Comparison of ENCODE assay signal across 19 cellular contexts in genomic region chr7:43653466-43653865, GRCh38.
A peak's percentile ranks its signal among the peaks of the same experiment; 100 is the strongest.
DNase-seq lines count a peak whose midpoint lies in the region; ATAC-seq and TF ChIP-seq lines count a peak whose summit lies in the region.
"Had no signal": no experiment of that assay in that cellular context is flagged by ENCODE, and none has a peak within 500 bp of the region (broad histone marks: within the 10 kb centered on the region; RNA-seq: fewer than 3 reads in every experiment).

No MANE protein-coding gene starts in this region.

- no peaks in the 10 kb centered on the region for H3K27me3 Mint-ChIP-seq in activated CD8-positive, alpha-beta T cell treated with anti-CD3 and anti-CD28 coated beads for 36 hours
- no peaks in the 10 kb centered on the region for H3K27me3 Mint-ChIP-seq in activated CD8-positive, alpha-beta T cell treated with anti-CD3 and anti-CD28 coated beads, Interleukin-2, amount 10 ng/mL, durations not matched to agents 7 days and 5 days (ENCODE audit: low read depth)
- H3K27me3 Mint-ChIP-seq in IgD-negative memory B cell (no peaks in the 10 kb centered on the region), natural killer cell (ENCODE audit: low read depth in 2 of 2) (no peaks in the 10 kb centered on the region), type B pancreatic cell (no peaks in the 10 kb centered on the region)
- H3K27me3 Mint-ChIP-seq in activated T-helper 1 cell treated with anti-CD3 and anti-CD28 coated beads, Interleukin-12 subunit alpha, Interleukin-12 subunit beta, Interleukin-2, Interleukin-4 antibody, amounts not matched to agents 30 ng/mL and 10 ng/mL and 1 ng/mL, durations not matched to agents 14 hours and 24 hours and 36 hours (ENCODE audit: insufficient read depth), result no peaks in the 10 kb centered on the region
- H3K27me3 Mint-ChIP-seq: stimulated activated naive CD8-positive, alpha-beta T cell treated with anti-CD3 and anti-CD28 coated beads, Interleukin-15, amount 100 ng/mL, for 72 hours had no signal

- no peak overlapping the region for H3K4me3 Mint-ChIP-seq in activated CD8-positive, alpha-beta T cell treated with anti-CD3 and anti-CD28 coated beads for 36 hours
- H3K4me3 Mint-ChIP-seq in activated CD8-positive, alpha-beta T cell treated with anti-CD3 and anti-CD28 coated beads, Interleukin-2, amount 10 ng/mL, durations not matched to agents 7 days and 5 days, result no peak overlapping the region
- H3K4me3 Mint-ChIP-seq in IgD-negative memory B cell, result peak overlapping the region in 3 of 4 donors; percentile 34 to 76 (median 67)
- H3K4me3 Mint-ChIP-seq in activated T-helper 1 cell treated with anti-CD3 and anti-CD28 coated beads, Interleukin-12 subunit alpha, Interleukin-12 subunit beta, Interleukin-2, Interleukin-4 antibody, amounts not matched to agents 30 ng/mL and 10 ng/mL and 1 ng/mL, durations not matched to agents 14 hours and 24 hours and 36 hours, result no peak overlapping the region
- no peak overlapping the region for H3K4me3 Mint-ChIP-seq in natural killer cell
- H3K4me3 Mint-ChIP-seq in type B pancreatic cell, result no peak overlapping the region
- H3K4me3 Mint-ChIP-seq: mesothelial cell of epicardium had no signal

- no peaks in the 10 kb centered on the region for H3K36me3 ChIP-seq in uterus
- H3K36me3 ChIP-seq: upper lobe of left lung had no signal

- no peak overlapping the region for H3K27ac ChIP-seq in uterus
- H3K27ac ChIP-seq: upper lobe of left lung, VCaP had no signal

- CTCF ChIA-PET in activated CD8-positive, alpha-beta T cell treated with anti-CD3 and anti-CD28 coated beads for 36 hours (lab: Charles Lee), result interaction anchor here (1.3 to 11.5 kb wide), 2 partner anchors 46 to 69 kb away, joined by 5 to 173 read pairs; partner anchors contain the start of gene STK17A
- CTCF ChIA-PET in activated CD8-positive, alpha-beta T cell treated with anti-CD3 and anti-CD28 coated beads, Interleukin-2, amount 10 ng/mL, durations not matched to agents 7 days and 5 days (lab: Charles Lee), result interaction anchor here (1.2 to 1.6 kb wide), 4 partner anchors 44 to 71 kb away, joined by 3 to 7 read pairs (median 4); partner anchors contain the start of gene STK17A

- no peak for ATAC-seq in activated CD8-positive, alpha-beta T cell treated with anti-CD3 and anti-CD28 coated beads for 36 hours
- ATAC-seq in activated CD8-positive, alpha-beta T cell treated with anti-CD3 and anti-CD28 coated beads, Interleukin-2, amount 10 ng/mL, durations not matched to agents 7 days and 5 days, result no peak
- no peak for ATAC-seq in natural killer cell
- ATAC-seq: right cardiac atrium; stimulated activated naive CD8-positive, alpha-beta T cell treated with anti-CD3 and anti-CD28 coated beads, Interleukin-15, amount 100 ng/mL, for 72 hours had no signal

- no peak for TF ChIP-seq POLR2A in uterus (IDR thresholded peaks at IDR 0.05)

- peaks cover 2% of the 10 kb centered on the region for H3K9me3 Mint-ChIP-seq in activated CD8-positive, alpha-beta T cell treated with anti-CD3 and anti-CD28 coated beads for 36 hours
- no peaks in the 10 kb centered on the region for H3K9me3 Mint-ChIP-seq in activated CD8-positive, alpha-beta T cell treated with anti-CD3 and anti-CD28 coated beads, Interleukin-2, amount 10 ng/mL, durations not matched to agents 7 days and 5 days (ENCODE audit: insufficient read depth)
- H3K9me3 Mint-ChIP-seq in IgD-negative memory B cell (peaks cover 0 to 5% (median 2%) of the 10 kb centered on the region in 3 donors), natural killer cell (no peaks in the 10 kb centered on the region), type B pancreatic cell (no peaks in the 10 kb centered on the region)
- no peaks in the 10 kb centered on the region for H3K9me3 Mint-ChIP-seq in activated T-helper 1 cell treated with anti-CD3 and anti-CD28 coated beads, Interleukin-12 subunit alpha, Interleukin-12 subunit beta, Interleukin-2, Interleukin-4 antibody, amounts not matched to agents 30 ng/mL and 10 ng/mL and 1 ng/mL, durations not matched to agents 14 hours and 24 hours and 36 hours
- H3K9me3 Mint-ChIP-seq: mesothelial cell of epicardium; stimulated activated naive CD8-positive, alpha-beta T cell treated with anti-CD3 and anti-CD28 coated beads, Interleukin-15, amount 100 ng/mL, for 72 hours had no signal

- DNase-seq in activated CD8-positive, alpha-beta T cell treated with anti-CD3 and anti-CD28 coated beads for 36 hours, result no peak
- no peak for DNase-seq in activated CD8-positive, alpha-beta T cell treated with anti-CD3 and anti-CD28 coated beads, Interleukin-2, amount 10 ng/mL, durations not matched to agents 7 days and 5 days
- no peak for DNase-seq in activated T-helper 1 cell treated with anti-CD3 and anti-CD28 coated beads, Interleukin-12 subunit alpha, Interleukin-12 subunit beta, Interleukin-2, Interleukin-4 antibody, amounts not matched to agents 30 ng/mL and 10 ng/mL and 1 ng/mL, durations not matched to agents 14 hours and 24 hours and 36 hours (ENCODE audit: low spot score)
- DNase-seq in natural killer cell, result no peak
- DNase-seq in type B pancreatic cell (ENCODE audit: extremely low spot score, unreplicated experiment), result no peak
- no peak for DNase-seq in uterus
- DNase-seq in SK-N-DZ (ENCODE audit: low spot score), result no peak
- DNase-seq: ACHN; caudate nucleus; DND-41; esophagus squamous epithelium; NCI-H1694 treated with DMSO at 0.1 percent for 48 hours; occipital lobe; right cardiac atrium; stimulated activated naive CD8-positive, alpha-beta T cell treated with anti-CD3 and anti-CD28 coated beads, Interleukin-15, amount 100 ng/mL, for 72 hours had no signal

- no peak for TF ChIP-seq CTCF in activated CD8-positive, alpha-beta T cell treated with anti-CD3 and anti-CD28 coated beads for 36 hours (IDR thresholded peaks at IDR 0.05)
- TF ChIP-seq CTCF in natural killer cell (IDR thresholded peaks at IDR 0.05), result no peak
- no peak for TF ChIP-seq CTCF in type B pancreatic cell (conservative IDR thresholded peaks at IDR 0.05)
- no peak for TF ChIP-seq CTCF in uterus (IDR thresholded peaks at IDR 0.05)

- H3K9me3 ChIP-seq in uterus, result no peaks in the 10 kb centered on the region
- H3K9me3 ChIP-seq: esophagus squamous epithelium, upper lobe of left lung had no signal

- peaks cover 73% of the 10 kb centered on the region for H3K4me1 Mint-ChIP-seq in activated CD8-positive, alpha-beta T cell treated with anti-CD3 and anti-CD28 coated beads for 36 hours (ENCODE audit: low read depth)
- peaks cover 75% of the 10 kb centered on the region for H3K4me1 Mint-ChIP-seq in activated CD8-positive, alpha-beta T cell treated with anti-CD3 and anti-CD28 coated beads, Interleukin-2, amount 10 ng/mL, durations not matched to agents 7 days and 5 days (ENCODE audit: low read depth)
- peaks cover 42 to 54% (median 46%) of the 10 kb centered on the region in 3 donors for H3K4me1 Mint-ChIP-seq in IgD-negative memory B cell
- H3K4me1 Mint-ChIP-seq in activated T-helper 1 cell treated with anti-CD3 and anti-CD28 coated beads, Interleukin-12 subunit alpha, Interleukin-12 subunit beta, Interleukin-2, Interleukin-4 antibody, amounts not matched to agents 30 ng/mL and 10 ng/mL and 1 ng/mL, durations not matched to agents 14 hours and 24 hours and 36 hours (ENCODE audit: low read depth), result peaks cover 69% of the 10 kb centered on the region
- H3K4me1 Mint-ChIP-seq in natural killer cell, result peaks cover 53 to 68% of the 10 kb centered on the region in 2 donors
- peaks cover 15% of the 10 kb centered on the region for H3K4me1 Mint-ChIP-seq in type B pancreatic cell (ENCODE audit: unreplicated experiment)

- intact Hi-C loops in activated CD8-positive, alpha-beta T cell treated with anti-CD3 and anti-CD28 coated beads for 36 hours (cut with micrococcal nuclease), result no loop called here
- intact Hi-C loops in activated T-helper 1 cell treated with anti-CD3 and anti-CD28 coated beads, Interleukin-12 subunit alpha, Interleukin-12 subunit beta, Interleukin-2, Interleukin-4 antibody, amounts not matched to agents 30 ng/mL and 10 ng/mL and 1 ng/mL, durations not matched to agents 14 hours and 24 hours and 36 hours (cut with micrococcal nuclease), result no loop called here
- intact Hi-C loops in natural killer cell (cut with micrococcal nuclease), result no loop called here
- intact Hi-C loops in uterus (cut with DNase I; ENCODE audit: low total_unique reads), result no loop called here

- H3K36me3 Mint-ChIP-seq in activated CD8-positive, alpha-beta T cell treated with anti-CD3 and anti-CD28 coated beads for 36 hours (ENCODE audit: low read depth), result peaks cover 51% of the 10 kb centered on the region
- peaks cover 43% of the 10 kb centered on the region for H3K36me3 Mint-ChIP-seq in activated CD8-positive, alpha-beta T cell treated with anti-CD3 and anti-CD28 coated beads, Interleukin-2, amount 10 ng/mL, durations not matched to agents 7 days and 5 days (ENCODE audit: low read depth)
- H3K36me3 Mint-ChIP-seq in IgD-negative memory B cell (peaks cover 8% of the 10 kb centered on the region), natural killer cell (peaks cover 7% of the 10 kb centered on the region), type B pancreatic cell (peaks cover 32% of the 10 kb centered on the region)
- H3K36me3 Mint-ChIP-seq in activated T-helper 1 cell treated with anti-CD3 and anti-CD28 coated beads, Interleukin-12 subunit alpha, Interleukin-12 subunit beta, Interleukin-2, Interleukin-4 antibody, amounts not matched to agents 30 ng/mL and 10 ng/mL and 1 ng/mL, durations not matched to agents 14 hours and 24 hours and 36 hours (ENCODE audit: low read depth), result peaks cover 30% of the 10 kb centered on the region

- H3K27me3 ChIP-seq in uterus, result no peaks in the 10 kb centered on the region
- H3K27me3 ChIP-seq: esophagus squamous epithelium, upper lobe of left lung had no signal

- peaks cover 16 to 17% of the 10 kb centered on the region in 2 donors for H3K4me1 ChIP-seq in uterus

- no peak overlapping the region for H3K4me3 ChIP-seq in uterus
- H3K4me3 ChIP-seq: esophagus squamous epithelium, upper lobe of left lung had no signal

- peak overlapping the region; percentile 89 for H3K27ac Mint-ChIP-seq in activated CD8-positive, alpha-beta T cell treated with anti-CD3 and anti-CD28 coated beads for 36 hours
- no peak overlapping the region for H3K27ac Mint-ChIP-seq in activated CD8-positive, alpha-beta T cell treated with anti-CD3 and anti-CD28 coated beads, Interleukin-2, amount 10 ng/mL, durations not matched to agents 7 days and 5 days
- H3K27ac Mint-ChIP-seq in IgD-negative memory B cell, result peak overlapping the region in 1 of 3 donors; percentile 67
- peak overlapping the region; percentile 82 for H3K27ac Mint-ChIP-seq in activated T-helper 1 cell treated with anti-CD3 and anti-CD28 coated beads, Interleukin-12 subunit alpha, Interleukin-12 subunit beta, Interleukin-2, Interleukin-4 antibody, amounts not matched to agents 30 ng/mL and 10 ng/mL and 1 ng/mL, durations not matched to agents 14 hours and 24 hours and 36 hours
- H3K27ac Mint-ChIP-seq in natural killer cell, result peak overlapping the region; percentile 1 to 99
- no peak overlapping the region for H3K27ac Mint-ChIP-seq in type B pancreatic cell
- H3K27ac Mint-ChIP-seq: mesothelial cell of epicardium had no signal

- POLR2A ChIA-PET in activated CD8-positive, alpha-beta T cell treated with anti-CD3 and anti-CD28 coated beads for 36 hours (lab: Charles Lee), result interaction anchor here (0.7 to 1.3 kb wide), 3 partner anchors 8 to 1195 kb away, joined by 3 to 8 read pairs (median 3); partner anchors contain the start of genes H2AZ2 and STK17A
- POLR2A ChIA-PET in activated CD8-positive, alpha-beta T cell treated with anti-CD3 and anti-CD28 coated beads, Interleukin-2, amount 10 ng/mL, durations not matched to agents 7 days and 5 days (lab: Charles Lee), result interaction anchor here (0.9 kb wide), 2 partner anchors 14 to 71 kb away, joined by 3 to 4 read pairs; partner anchors contain the start of gene STK17A

Comparison
In these comparisons a context has a peak if more than half of its experiments do, and no peak if none do; other contexts are left out.
1. H3K27ac Mint-ChIP-seq: peak in activated CD8-positive, alpha-beta T cell treated with anti-CD3 and anti-CD28 coated beads for 36 hours (single experiment), activated T-helper 1 cell treated with anti-CD3 and anti-CD28 coated beads, Interleukin-12 subunit alpha, Interleukin-12 subunit beta, Interleukin-2, Interleukin-4 antibody, amounts not matched to agents 30 ng/mL and 10 ng/mL and 1 ng/mL, durations not matched to agents 14 hours and 24 hours and 36 hours (single experiment) and natural killer cell (2 of 2); none in activated CD8-positive, alpha-beta T cell treated with anti-CD3 and anti-CD28 coated beads, Interleukin-2, amount 10 ng/mL, durations not matched to agents 7 days and 5 days (single experiment) and type B pancreatic cell (single experiment).
2. H3K4me3 Mint-ChIP-seq: peak in IgD-negative memory B cell (3 of 4); none in activated CD8-positive, alpha-beta T cell treated with anti-CD3 and anti-CD28 coated beads for 36 hours (single experiment), activated CD8-positive, alpha-beta T cell treated with anti-CD3 and anti-CD28 coated beads, Interleukin-2, amount 10 ng/mL, durations not matched to agents 7 days and 5 days (single experiment), activated T-helper 1 cell treated with anti-CD3 and anti-CD28 coated beads, Interleukin-12 subunit alpha, Interleukin-12 subunit beta, Interleukin-2, Interleukin-4 antibody, amounts not matched to agents 30 ng/mL and 10 ng/mL and 1 ng/mL, durations not matched to agents 14 hours and 24 hours and 36 hours (single experiment), natural killer cell (single experiment) and type B pancreatic cell (single experiment).